10 cellular contexts compared by ENCODE assay signal in the genomic region with DNA sequence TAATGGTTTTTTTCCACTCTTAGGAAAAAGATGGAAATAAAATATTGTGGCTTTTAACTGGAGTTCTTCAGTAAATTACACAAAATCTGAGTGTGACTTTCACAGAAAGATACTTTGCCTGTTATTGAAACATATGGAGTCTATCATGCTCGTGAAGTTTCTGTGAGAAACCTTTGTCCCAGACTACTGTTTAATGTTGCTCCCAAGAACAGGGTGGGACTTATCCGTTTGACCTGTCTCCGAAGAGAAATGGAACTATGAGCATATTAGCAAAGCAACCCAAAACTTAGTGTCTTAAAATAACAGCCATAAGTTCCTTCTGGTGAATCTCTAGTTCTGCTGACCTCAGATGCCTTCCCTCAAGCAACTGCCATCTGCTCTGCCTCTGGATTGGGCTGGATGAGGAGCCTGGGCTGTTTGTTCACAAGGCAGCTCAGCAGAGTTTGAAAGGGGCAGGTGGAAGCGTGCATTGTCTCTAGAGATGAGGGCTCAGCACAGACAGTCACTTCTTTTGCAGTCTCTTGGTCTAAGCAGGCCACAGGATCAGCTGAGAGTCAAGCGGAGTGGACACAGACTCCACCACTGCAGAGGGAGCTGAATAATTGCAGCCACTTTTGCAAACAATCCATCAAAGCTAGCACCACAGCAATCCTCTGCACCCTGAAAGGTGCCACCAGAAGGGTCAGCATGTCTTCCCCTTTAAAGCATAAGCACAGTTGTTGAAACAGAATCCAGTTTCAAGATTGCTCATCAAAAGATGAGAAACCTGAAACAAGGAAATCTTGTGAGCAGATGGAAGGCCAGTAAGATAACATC. TPM values are rescaled to one million over a fixed set of nuclear protein-coding genes. Genes with fewer than 3 reads are reported as not detected.
DNase-seq lines count a peak whose midpoint lies in the region; ATAC-seq and TF ChIP-seq lines count a peak whose summit lies in the region.
"Had no signal": no experiment of that assay in that cellular context is flagged by ENCODE, and none has a peak within 500 bp of the region (broad histone marks: within the 10 kb centered on the region; RNA-seq: fewer than 3 reads in every experiment).

No MANE protein-coding gene starts in this region.

- intact Hi-C loops in lower lobe of right lung (cut with DNase I) = no loop called here

- TF ChIP-seq CTCF in tibial nerve (IDR thresholded peaks at IDR 0.05) (no peak), lower lobe of right lung (IDR thresholded peaks at IDR 0.05) (no peak)

- no peak for TF ChIP-seq EP300 in tibial nerve (IDR thresholded peaks at IDR 0.05)

- DNase-seq in NCI-H774 (lab: John Stamatoyannopoulos, UW) (peak; percentile 44), tibial nerve (ENCODE audit: low spot score in 2 of 2) (no peak), ACHN (no peak), NCI-H2107 (lab: John Stamatoyannopoulos, UW) (no peak), lower lobe of right lung (no peak)
- DNase-seq: brain microvascular endothelial cell had no signal

- no peaks in the 10 kb centered on the region for H4K20me1 ChIP-seq in BLaER1

- H3K9ac ChIP-seq in BLaER1 = no peak overlapping the region

- WGBS in tibial nerve, 2 donors = 48 to 61% methylated on average over 5 of the region's 5 CpGs

- in situ Hi-C loops in ACHN (cut with HindIII; ENCODE audit: low pct_ligation_motif_present, low pct_unique_long_range_greater_than_20kb, low sequenced_read_pairs) = no loop called here

- H3K27ac ChIP-seq in BLaER1 (no peak overlapping the region), tibial nerve (no peak overlapping the region), lower lobe of right lung (no peak overlapping the region)
- H3K27ac ChIP-seq: brain microvascular endothelial cell, C4-2B had no signal

- TF ChIP-seq POLR2A in tibial nerve (IDR thresholded peaks at IDR 0.05) = no peak

- H3K4me3 ChIP-seq in BLaER1 (no peak overlapping the region), tibial nerve (no peak overlapping the region), lower lobe of right lung (no peak overlapping the region)

- peaks cover 18% of the 10 kb centered on the region for H3K4me1 ChIP-seq in BLaER1
- no peaks in the 10 kb centered on the region for H3K4me1 ChIP-seq in tibial nerve
- H3K4me1 ChIP-seq in lower lobe of right lung = no peaks in the 10 kb centered on the region

- H3K9me3 ChIP-seq in BLaER1 (no peaks in the 10 kb centered on the region), tibial nerve (no peaks in the 10 kb centered on the region), lower lobe of right lung (no peaks in the 10 kb centered on the region)

- peak overlapping the region; percentile 4; the same call in 1 of the 2 replicates for H3K4me2 ChIP-seq in BLaER1

- H3K27me3 ChIP-seq in BLaER1 (no peaks in the 10 kb centered on the region), tibial nerve (no peaks in the 10 kb centered on the region), lower lobe of right lung (ENCODE audit: low read depth) (no peaks in the 10 kb centered on the region)
- H3K27me3 ChIP-seq: brain microvascular endothelial cell had no signal

- H3K36me3 ChIP-seq in BLaER1 (no peaks in the 10 kb centered on the region), tibial nerve (no peaks in the 10 kb centered on the region), lower lobe of right lung (no peaks in the 10 kb centered on the region)
- H3K36me3 ChIP-seq: brain microvascular endothelial cell had no signal

- ATAC-seq in GM19035 (IDR thresholded peaks at IDR 0.05; ENCODE audit: unreplicated experiment) (peak; percentile 55), HG03025 (IDR thresholded peaks at IDR 0.05; ENCODE audit: low FRiP score, unreplicated experiment) (peak; percentile 50), lower lobe of right lung (no peak)

RNA-seq across cellular contexts. Expression of a gene that starts 52.8 kb away (rescaled TPM):
- total RNA-seq in tibial nerve (1 to 10 TPM in 1 of 4 donors, under 1 TPM in 3; 0.63 to 1.2 (median 0.83) TPM), lower lobe of right lung (6.1 TPM)

Comparison
In these comparisons a context has a peak if more than half of its experiments do, and no peak if none do; other contexts are left out.
1. ATAC-seq: peak in GM19035 (single experiment) and HG03025 (single experiment); none in lower lobe of right lung (0 of 2).